Comparison of ENCODE assay signal across 8 cellular contexts in the genomic region with DNA sequence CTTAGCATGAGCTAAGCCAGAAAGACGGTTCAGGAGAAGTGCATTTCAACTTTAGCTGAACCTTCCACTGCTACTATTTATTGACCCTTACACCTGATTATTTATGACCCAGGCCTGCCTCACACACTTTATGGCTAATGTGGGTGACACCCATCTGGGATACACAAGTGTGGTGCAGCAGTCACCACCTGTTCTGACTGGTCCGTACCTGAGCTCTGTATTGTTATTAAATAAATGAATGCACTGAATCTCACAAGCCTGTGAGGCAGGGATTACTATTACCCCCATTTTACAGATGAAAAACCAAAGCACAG. TPM values are rescaled to one million over a fixed set of nuclear protein-coding genes. Genes with fewer than 3 reads are reported as not detected.
DNase-seq lines count a peak whose midpoint lies in the region; ATAC-seq, FAIRE-seq and TF ChIP-seq lines count a peak whose summit lies in the region.

No MANE protein-coding gene starts in this region.

- H3K27me3 ChIP-seq in left ventricle myocardium inferior (ENCODE audit: low read depth) (no peaks in the 10 kb centered on the region), lower lobe of right lung (ENCODE audit: low read depth) (no peaks in the 10 kb centered on the region), vagina (no peaks in the 10 kb centered on the region)

- H3K4me3 ChIP-seq in left ventricle myocardium inferior, result peak overlapping the region; percentile 90
- peak overlapping the region; percentile 71 for H3K4me3 ChIP-seq in lower lobe of right lung
- H3K4me3 ChIP-seq in vagina, result peak overlapping the region; percentile 90 to 98

- FAIRE-seq in frontal cortex (lab: Jason Lieb, UNC), result no peak

- H3K4me1 ChIP-seq in left ventricle myocardium inferior (peaks cover 93% of the 10 kb centered on the region), lower lobe of right lung (peaks cover 68% of the 10 kb centered on the region), vagina (peaks cover 88% of the 10 kb centered on the region)

- intact Hi-C loops in left ventricle myocardium inferior (cut with micrococcal nuclease), result no loop called here
- intact Hi-C loops in left ventricle myocardium superior (cut with micrococcal nuclease), result no loop called here
- intact Hi-C loops in lower lobe of right lung (cut with DNase I), result loop anchor here (10.0 kb wide), 1 partner anchor 59 kb away; no protein-coding TSS in a partner anchor
- intact Hi-C loops in vagina (cut with DNase I), result loop anchor here (5.0 kb wide), 2 partner anchors 41 to 61 kb away; no protein-coding TSS in a partner anchor

- H3K27ac ChIP-seq in left ventricle myocardium inferior (replicated peaks) (peak overlapping the region; percentile 99), adipose tissue (ENCODE audit: low read depth, low read length) (peak overlapping the region; percentile 82), lower lobe of right lung (peak overlapping the region; percentile 99), vagina (peak overlapping the region; percentile 98)

- no peak for TF ChIP-seq POLR2A in vagina (IDR thresholded peaks at IDR 0.05)

- H3K9me3 ChIP-seq in left ventricle myocardium inferior (replicated peaks) (no peaks in the 10 kb centered on the region), lower lobe of right lung (no peaks in the 10 kb centered on the region), vagina (no peaks in the 10 kb centered on the region)

- H3K36me3 ChIP-seq in left ventricle myocardium inferior, result no peaks in the 10 kb centered on the region
- no peaks in the 10 kb centered on the region for H3K36me3 ChIP-seq in lower lobe of right lung
- H3K36me3 ChIP-seq in vagina, result no peaks in the 10 kb centered on the region

- WGBS in adipose tissue, 3 donors, result 14 to 25% (median 15%) methylated on average over 2 of the region's 2 CpGs

- DNase-seq in left ventricle myocardium inferior, result no peak
- DNase-seq in left ventricle myocardium superior, result no peak
- DNase-seq in lower lobe of right lung, result no peak
- no peak for DNase-seq in vagina (ENCODE audit: extremely low spot score in 2 of 2)
- no peak for DNase-seq in frontal cortex (ENCODE audit: low spot score in 2 of 2)
- DNase-seq in LoVo (ENCODE audit: low spot score), result no peak

- TF ChIP-seq CTCF in left ventricle myocardium inferior (IDR thresholded peaks at IDR 0.05; ENCODE audit: borderline replicate concordance) (no peak), lower lobe of right lung (IDR thresholded peaks at IDR 0.05) (no peak), vagina (IDR thresholded peaks at IDR 0.05) (no peak)

- ATAC-seq in left ventricle myocardium superior (no peak), lower lobe of right lung (no peak), GM19397 (IDR thresholded peaks at IDR 0.05; ENCODE audit: unreplicated experiment) (no peak)

RNA-seq across cellular contexts. Expression of a gene that starts 1.5 kb away (rescaled TPM):
- total RNA-seq in left ventricle myocardium inferior, result 390 TPM
- total RNA-seq in left ventricle myocardium superior, result 405 TPM
- 100 to 1,000 TPM in 2 of 3 donors, 10 to 100 TPM in 1; 64.4 to 125 (median 117) TPM for polyA plus RNA-seq in adipose tissue
- total RNA-seq in lower lobe of right lung, result 306 TPM
- 101 TPM for total RNA-seq in vagina
- 2.0 TPM for total RNA-seq in frontal cortex

Comparison
In these comparisons a context has a peak if more than half of its experiments do, and no peak if none do; other contexts are left out.
1. RNA of a gene that starts 1.5 kb away (total RNA-seq): 405 TPM in left ventricle myocardium superior (single experiment), 390 TPM in left ventricle myocardium inferior (single experiment), 306 TPM in lower lobe of right lung (single experiment) and 101 TPM in vagina (single experiment); 2.0 TPM in frontal cortex (single experiment); every median in the first group is over 10 times any median in the second.
2. intact Hi-C loops: an anchor here in lower lobe of right lung (10.0 kb wide) and vagina (5.0 kb wide); none called in left ventricle myocardium inferior and left ventricle myocardium superior.
3. Peak in every context shown above with its lines, with median percentiles within 50 percentile points of each other: H3K27ac ChIP-seq and H3K4me3 ChIP-seq.